8 cellular contexts compared by ENCODE assay signal in the genomic region with DNA sequence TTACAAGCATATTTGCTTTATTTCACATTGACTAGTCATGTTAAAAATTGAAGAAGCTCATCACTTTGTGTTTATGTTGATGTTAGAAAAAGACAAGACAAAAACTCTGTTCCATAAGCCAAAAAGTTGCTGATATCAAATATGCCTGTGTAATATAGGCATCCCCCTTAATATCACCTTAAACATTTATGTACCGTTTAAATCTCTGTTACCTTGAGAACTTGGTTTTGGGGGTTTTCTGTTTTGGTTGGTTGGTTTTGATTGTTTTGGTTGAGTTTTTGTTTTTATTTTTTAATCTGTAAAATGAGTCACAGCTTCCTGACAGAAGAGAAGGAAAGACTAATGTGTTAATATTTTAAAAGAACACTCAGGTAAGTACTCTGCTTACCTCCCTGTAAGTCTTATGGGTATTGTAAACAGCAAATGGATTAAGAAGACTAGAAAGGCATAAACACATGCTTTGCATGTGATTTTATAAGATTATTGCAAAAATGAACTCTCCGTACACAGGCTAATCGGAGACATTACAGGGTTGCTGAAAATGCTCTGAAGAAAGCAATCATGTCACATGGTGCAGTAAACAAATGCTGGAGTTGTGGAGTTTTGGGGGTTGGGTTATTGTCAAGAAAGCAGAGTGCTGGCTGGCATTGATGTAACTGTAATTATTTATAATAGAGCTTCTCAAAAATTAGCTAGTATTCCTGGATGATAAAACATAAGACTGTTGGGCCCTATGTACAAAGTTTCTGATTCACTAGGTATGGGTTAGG.
A peak's percentile ranks its signal among the peaks of the same experiment; 100 is the strongest.
DNase-seq lines count a peak whose midpoint lies in the region; ATAC-seq and TF ChIP-seq lines count a peak whose summit lies in the region.

No MANE protein-coding gene starts in this region.

- H3K9me3 ChIP-seq in gastrocnemius medialis: no peaks in the 10 kb centered on the region

- TF ChIP-seq CTCF in gastrocnemius medialis (IDR thresholded peaks at IDR 0.05 in 4 of 5, conservative IDR thresholded peaks at IDR 0.05 in 1 of 5): no peak
- no peak for TF ChIP-seq CTCF in brain microvascular endothelial cell (IDR thresholded peaks at IDR 0.05; ENCODE audit: low read depth, low read length, missing control alignments)
- TF ChIP-seq CTCF in omental fat pad (IDR thresholded peaks at IDR 0.05): no peak

- H3K4me3 ChIP-seq in gastrocnemius medialis (peak overlapping the region in 3 of 4 donors; percentile 2 to 44 (median 40)), brain microvascular endothelial cell (ENCODE audit: low read depth, low read length) (no peak overlapping the region)

- in situ Hi-C loops in gastrocnemius medialis (cut with MboI; ENCODE audit: low sequenced_read_pairs in 4 of 4) (loop anchor here in 1 of 4 donors (25.0 kb wide), 1 partner anchor 263 kb away; no protein-coding TSS in a partner anchor), brain microvascular endothelial cell (cut with HindIII; ENCODE audit: low pct_ligation_motif_present, low sequenced_read_pairs) (no loop called here)

- intact Hi-C loops in gastrocnemius medialis (cut with DNase I; ENCODE audit: low total_unique reads): loop anchor here (5.0 kb wide), 1 partner anchor 33 kb away; no protein-coding TSS in a partner anchor

- ATAC-seq in GM18511 (IDR thresholded peaks at IDR 0.05; ENCODE audit: unreplicated experiment) (peak; percentile 28), HG03378 (IDR thresholded peaks at IDR 0.05; ENCODE audit: unreplicated experiment) (peak; percentile 27), gastrocnemius medialis (peak in 1 of 2 donors; percentile 27), omental fat pad (ENCODE audit: low FRiP score) (no peak)

- TF ChIP-seq POLR2A in gastrocnemius medialis (IDR thresholded peaks at IDR 0.05): no peak

- no peaks in the 10 kb centered on the region for H3K27me3 ChIP-seq in gastrocnemius medialis
- no peaks in the 10 kb centered on the region for H3K27me3 ChIP-seq in brain microvascular endothelial cell (replicated peaks)

- peak overlapping the region; percentile 27 for H3K27ac ChIP-seq in caudate nucleus (ENCODE audit: low read depth, low read length)
- H3K27ac ChIP-seq in gastrocnemius medialis: peak overlapping the region; percentile 58 to 84 (median 78)
- no peak overlapping the region for H3K27ac ChIP-seq in brain microvascular endothelial cell

- H3K36me3 ChIP-seq in gastrocnemius medialis (no peaks in the 10 kb centered on the region), brain microvascular endothelial cell (replicated peaks) (no peaks in the 10 kb centered on the region)

- DNase-seq in caudate nucleus (lab: John Stamatoyannopoulos, UW): no peak
- DNase-seq in gastrocnemius medialis: no peak
- DNase-seq in brain microvascular endothelial cell: no peak
- DNase-seq in omental fat pad (ENCODE audit: low spot score): no peak
- no peak for DNase-seq in T-helper 9 cell
- no peak for DNase-seq in NCI-H1694 (lab: John Stamatoyannopoulos, UW)

- H3K4me1 ChIP-seq in gastrocnemius medialis: peaks cover 50 to 60% of the 10 kb centered on the region in 2 donors
